Comparison of ENCODE assay signal across 1 cellular context in genomic region chr5:36584009-36584875, GRCh38.
TF ChIP-seq lines count a peak whose summit lies in the region.

No MANE protein-coding gene starts in this region.

TF ChIP-seq in GM23338, 12 proteins besides CTCF, POLR2A, EP300 and RAD21 (continued from another document):
- no peak for TF ChIP-seq ZNF462 (CRISPR knock-in tag; IDR thresholded peaks at IDR 0.05)
